8 cellular contexts compared by ENCODE assay signal in genomic region chr20:41173161-41173721, GRCh38.
A peak's percentile ranks its signal among the peaks of the same experiment; 100 is the strongest.
DNase-seq lines count a peak whose midpoint lies in the region; ATAC-seq lines count a peak whose summit lies in the region.

No MANE protein-coding gene starts in this region.

- peak; percentile 87 for DNase-seq in AG08395 (ENCODE audit: low spot score)
- peak; percentile 57 for DNase-seq in GM19240 (ENCODE audit: insufficient read length, low spot score)
- peak; percentile 23 for DNase-seq in NCI-H2107 treated with DMSO at 0.1 percent for 48 hours (lab: John Stamatoyannopoulos, UW; ENCODE audit: unreplicated experiment)
- DNase-seq in caudate nucleus (lab: John Stamatoyannopoulos, UW): peak; percentile 24 to 88 (median 73)
- DNase-seq in kidney tubule cell (ENCODE audit: low spot score): peak; percentile 66
- DNase-seq in stimulated activated CD4-positive, alpha-beta T cell treated with anti-CD3 and anti-CD28 coated beads, Interleukin-1b, Interleukin-23, amount 100 ng/mL, for 1 hour (ENCODE audit: low read depth in 2 of 2): peak; percentile 23 to 62

- H3K27ac ChIP-seq in caudate nucleus (ENCODE audit: low read depth, low read length): peak overlapping the region; percentile 88

- ATAC-seq in activated CD4-positive, CD25-positive, alpha-beta regulatory T cell treated with anti-CD3 and anti-CD28 coated beads, Interleukin-2, amount 50 U/mL, for 24 hours: peak; percentile 72 to 82
- ATAC-seq in HG02852 (IDR thresholded peaks at IDR 0.05; ENCODE audit: unreplicated experiment): no peak

Comparison
In these comparisons a context has a peak if more than half of its experiments do, and no peak if none do; other contexts are left out.
1. DNase-seq: peak in every context shown above with its lines; median percentile 87 in AG08395; 73 in caudate nucleus; 66 in kidney tubule cell; 57 in GM19240; 42 in stimulated activated CD4-positive, alpha-beta T cell treated with anti-CD3 and anti-CD28 coated beads, Interleukin-1b, Interleukin-23, amount 100 ng/mL, for 1 hour; 23 in NCI-H2107 treated with DMSO at 0.1 percent for 48 hours.